26 cellular contexts compared by ENCODE assay signal in the genomic region with DNA sequence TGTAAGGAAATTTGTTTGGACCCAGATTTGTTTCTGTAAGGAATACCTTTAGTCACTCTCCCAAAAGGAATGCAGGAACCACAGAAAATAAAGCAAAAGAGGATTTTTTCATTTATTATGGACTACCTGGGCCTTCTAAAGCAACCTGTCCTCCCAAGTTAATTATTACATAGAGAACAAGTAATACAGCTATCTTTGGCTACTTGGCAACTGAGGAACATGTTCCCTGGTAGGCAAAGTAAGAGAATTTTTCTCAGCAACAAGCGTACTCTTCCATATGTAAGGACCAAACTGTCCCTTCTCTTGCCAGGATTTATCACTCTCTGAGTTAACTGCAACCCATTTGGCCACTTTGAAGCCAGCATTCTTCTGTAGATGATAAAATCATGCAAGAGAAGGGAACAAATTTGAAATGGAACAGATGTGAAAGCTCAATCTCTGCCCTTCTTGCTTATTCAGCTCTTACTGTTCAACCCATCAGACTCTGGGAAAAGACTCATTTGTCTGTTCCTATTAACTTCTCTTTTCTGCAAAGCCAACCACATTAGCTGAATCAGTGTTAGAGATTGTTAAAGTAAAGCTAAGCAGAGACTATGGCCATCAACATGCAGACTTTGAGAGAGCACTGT.
DNase-seq lines count a peak whose midpoint lies in the region; ATAC-seq and TF ChIP-seq lines count a peak whose summit lies in the region.
"Had no signal": no experiment of that assay in that cellular context is flagged by ENCODE, and none has a peak within 500 bp of the region (broad histone marks: within the 10 kb centered on the region; RNA-seq: fewer than 3 reads in every experiment).

No MANE protein-coding gene starts in this region.

- no peak overlapping the region for H3K4me3 ChIP-seq in IMR-90 (ENCODE audit: insufficient read depth, low read depth, low read length)
- peak overlapping the region; percentile 50 for H3K4me3 ChIP-seq in endocrine pancreas (ENCODE audit: control insufficient read depth, insufficient read depth, low read length)
- no peak overlapping the region for H3K4me3 ChIP-seq in H7 (ENCODE audit: insufficient read depth, low read depth, low read length)
- H3K4me3 ChIP-seq: HAP-1 had no signal

- no peak for TF ChIP-seq RAD21 in IMR-90 (IDR thresholded peaks at IDR 0.05; ENCODE audit: low read length)

- no peak overlapping the region for H3K56ac ChIP-seq in IMR-90 (ENCODE audit: extremely low read depth, insufficient read depth, low read length)

- peak overlapping the region; percentile 19; the same call in 1 of the 2 replicates for H4K5ac ChIP-seq in IMR-90 (ENCODE audit: low read depth, low read length)

- peak overlapping the region; percentile 98 for H2BK5ac ChIP-seq in IMR-90 (ENCODE audit: low read depth, low read length, poor library complexity, severe bottlenecking)

- no peak overlapping the region; the same call in 1 of the 2 replicates for H2BK20ac ChIP-seq in IMR-90 (ENCODE audit: low read depth, low read length)

- TF ChIP-seq CTCF in IMR-90 (conservative IDR thresholded peaks at IDR 0.05; ENCODE audit: low read depth, low read length): no peak

- intact Hi-C loops in IMR-90 (cut with micrococcal nuclease): loop anchor here (10.0 kb wide), 1 partner anchor 221 kb away; no protein-coding TSS in a partner anchor

- peak overlapping the region; percentile 35 for H4K91ac ChIP-seq in IMR-90 (ENCODE audit: insufficient read depth, low read depth, low read length)

- peaks cover 23% of the 10 kb centered on the region for H3K4me1 ChIP-seq in IMR-90 (ENCODE audit: control insufficient read depth, insufficient read depth, low read length)
- H3K4me1 ChIP-seq in endocrine pancreas (ENCODE audit: control insufficient read depth, insufficient read depth, low read length): peaks cover 30% of the 10 kb centered on the region

- peak overlapping the region; percentile 17 for H2BK120ac ChIP-seq in IMR-90 (ENCODE audit: low read depth, low read length)

- DNase-seq in Ammon's horn (ENCODE audit: low spot score) (peak; percentile 4), IMR-90 (no peak), memory B cell (ENCODE audit: low spot score in 2 of 2) (no peak), H7 (no peak)
- no peak for DNase-seq in activated CD4-positive, alpha-beta T cell treated with anti-CD3 and anti-CD28 coated beads, Interleukin-2, amount 50 U/mL, for 48 hours
- DNase-seq in activated naive CD8-positive, alpha-beta T cell treated with anti-CD3 and anti-CD28 coated beads for 36 hours: no peak
- DNase-seq: activated CD4-positive, alpha-beta T cell treated with anti-CD3 and anti-CD28 coated beads for 36 hours; activated naive CD4-positive, alpha-beta T cell; activated T-cell treated with anti-CD3 and anti-CD28 coated beads, Interleukin-2, amount 50 U/mL, for 4 hours; brain microvascular endothelial cell; CD4-positive, alpha-beta memory T cell; DMS 273 treated with DMSO at 0.1 percent for 48 hours; head of caudate nucleus; left colon; naive thymus-derived CD4-positive, alpha-beta T cell; NCI-H1694; NCI-H2171 treated with DMSO at 0.1 percent for 48 hours; NCI-H524 treated with DMSO at 0.1 percent for 48 hours; occipital lobe; retina; stimulated activated CD4-positive, alpha-beta T cell treated with anti-CD3 and anti-CD28 coated beads, Interleukin-4, amount 100 ng/mL, for 24 hours; stimulated activated naive CD4-positive, alpha-beta T cell had no signal

- no peaks in the 10 kb centered on the region for H3K9me3 Mint-ChIP-seq in memory B cell
- no peaks in the 10 kb centered on the region for H3K9me3 Mint-ChIP-seq in activated naive CD8-positive, alpha-beta T cell treated with anti-CD3 and anti-CD28 coated beads for 36 hours
- H3K9me3 Mint-ChIP-seq: activated T-cell treated with anti-CD3 and anti-CD28 coated beads, Interleukin-2, amount 50 U/mL, for 4 hours; CD4-positive, alpha-beta memory T cell; naive thymus-derived CD4-positive, alpha-beta T cell; T-helper 1 cell treated with Interleukin-12 subunit alpha and Interleukin-12 subunit beta and Interleukin-4 antibody, amounts not matched to agents 30 μg/mL and 1 μg/mL, for 36 hours had no signal

- POLR2A ChIA-PET in IMR-90 (lab: Charles Lee; ENCODE audit: unreplicated experiment): interaction anchor here (0.6 kb wide), 1 partner anchor 13 kb away, joined by 4 read pairs; no protein-coding TSS in a partner anchor

- H3K27ac Mint-ChIP-seq in memory B cell: peak overlapping the region; percentile 24
- H3K27ac Mint-ChIP-seq in activated naive CD8-positive, alpha-beta T cell treated with anti-CD3 and anti-CD28 coated beads for 36 hours: no peak overlapping the region
- H3K27ac Mint-ChIP-seq: activated CD4-positive, alpha-beta T cell treated with anti-CD3 and anti-CD28 coated beads for 36 hours; CD4-positive, alpha-beta memory T cell; naive thymus-derived CD4-positive, alpha-beta T cell; T-helper 1 cell treated with Interleukin-12 subunit alpha and Interleukin-12 subunit beta and Interleukin-4 antibody, amounts not matched to agents 30 μg/mL and 1 μg/mL, for 36 hours had no signal

- no peak overlapping the region for H2AK9ac ChIP-seq in IMR-90 (replicated peaks; ENCODE audit: low read depth, low read length, poor library complexity)

- peak overlapping the region; percentile 83 for H3K18ac ChIP-seq in IMR-90 (ENCODE audit: low read depth, low read length)

- H2BK15ac ChIP-seq in IMR-90 (ENCODE audit: low read depth, low read length): peak overlapping the region; percentile 23; the same call in 2 of the 3 replicates

- CTCF ChIA-PET in IMR-90 (lab: Yijun Ruan, JAX): no interaction called here

- no CpG with 5 or more reads among the region's 1 CpG for WGBS in IMR-90 (ENCODE audit: extremely low coverage in 2 of 2, insufficient read length in 1 of 2), 2 experiments

- H3K27ac ChIP-seq in IMR-90 (ENCODE audit: insufficient read depth, low read length): no peak overlapping the region
- H3K27ac ChIP-seq: brain microvascular endothelial cell had no signal

- H3K9ac ChIP-seq in IMR-90 (ENCODE audit: low read depth, low read length) (no peak overlapping the region; the same call in 1 of the 2 replicates), endocrine pancreas (ENCODE audit: control insufficient read depth, insufficient read depth, low read length) (no peak overlapping the region)

- H3K27me3 ChIP-seq in IMR-90 (ENCODE audit: control insufficient read depth, insufficient read depth, low read length) (no peaks in the 10 kb centered on the region), endocrine pancreas (ENCODE audit: control insufficient read depth, insufficient read depth, low read length) (no peaks in the 10 kb centered on the region), H7 (ENCODE audit: control insufficient read depth, insufficient read depth, low read length) (no peaks in the 10 kb centered on the region)
- H3K27me3 ChIP-seq: brain microvascular endothelial cell had no signal

- peaks cover 11% of the 10 kb centered on the region for H3K9me1 ChIP-seq in IMR-90 (ENCODE audit: insufficient read depth, low read length)

- peak overlapping the region; percentile 25 to 28; a peak in 3 of 4 replicates for H4K8ac ChIP-seq in IMR-90 (ENCODE audit: low read depth in 2 of 2, low read length in 2 of 2)

- BruUV-seq in IMR-90 (replicated peaks; lab: Mats Ljungman, UMichigan): no TSS peak

- in situ Hi-C loops in IMR-90 (cut with MboI; ENCODE audit: low sequenced_read_pairs): no loop called here

- H3K4ac ChIP-seq in IMR-90 (ENCODE audit: low read depth, low read length): peak overlapping the region; percentile 31; the same call in 1 of the 2 replicates

- peaks cover 9% of the 10 kb centered on the region for H3K36me3 ChIP-seq in IMR-90 (ENCODE audit: control insufficient read depth, insufficient read depth, low read length)
- no peaks in the 10 kb centered on the region for H3K36me3 ChIP-seq in endocrine pancreas (ENCODE audit: control insufficient read depth, insufficient read depth, low read length)
- peaks cover 5% of the 10 kb centered on the region for H3K36me3 ChIP-seq in H7 (replicated peaks; ENCODE audit: control insufficient read depth, insufficient read depth, low read length)
- H3K36me3 ChIP-seq: brain microvascular endothelial cell, HAP-1 had no signal

- ATAC-seq in IMR-90 (ENCODE audit: low read depth): no peak
- ATAC-seq in memory B cell (ENCODE audit: low read depth): no peak
- no peak for ATAC-seq in HG02981 (IDR thresholded peaks at IDR 0.05; ENCODE audit: unreplicated experiment)
- ATAC-seq: activated CD4-positive, alpha-beta T cell treated with anti-CD3 and anti-CD28 coated beads for 36 hours; activated T-cell treated with anti-CD3 and anti-CD28 coated beads, Interleukin-2, amount 50 U/mL, for 4 hours; left colon; naive thymus-derived CD4-positive, alpha-beta T cell had no signal

- dilution Hi-C loops in IMR-90 (cut with HindIII; ENCODE audit: low sequenced_read_pairs, unreplicated experiment): no loop called here

- no peak overlapping the region for H3K4me3 Mint-ChIP-seq in memory B cell
- H3K4me3 Mint-ChIP-seq in activated naive CD8-positive, alpha-beta T cell treated with anti-CD3 and anti-CD28 coated beads for 36 hours: no peak overlapping the region
- H3K4me3 Mint-ChIP-seq: activated CD4-positive, alpha-beta T cell treated with anti-CD3 and anti-CD28 coated beads for 36 hours; activated T-cell treated with anti-CD3 and anti-CD28 coated beads, Interleukin-2, amount 50 U/mL, for 4 hours; CD4-positive, alpha-beta memory T cell; naive thymus-derived CD4-positive, alpha-beta T cell; T-helper 1 cell treated with Interleukin-12 subunit alpha and Interleukin-12 subunit beta and Interleukin-4 antibody, amounts not matched to agents 30 μg/mL and 1 μg/mL, for 36 hours had no signal

- no peaks in the 10 kb centered on the region for H4K20me1 ChIP-seq in IMR-90 (ENCODE audit: insufficient read depth, low read length)

- peaks cover 3% of the 10 kb centered on the region for H3K36me3 Mint-ChIP-seq in memory B cell
- H3K36me3 Mint-ChIP-seq in activated naive CD8-positive, alpha-beta T cell treated with anti-CD3 and anti-CD28 coated beads for 36 hours: peaks cover 7% of the 10 kb centered on the region

- TF ChIP-seq POLR2A in IMR-90 (IDR thresholded peaks at IDR 0.05; ENCODE audit: low read depth, low read length): no peak

- peaks cover 4 to 30% of the 10 kb centered on the region in 2 experiments for H3K79me1 ChIP-seq in IMR-90 (ENCODE audit: low read depth in 1 of 2, low read length in 2 of 2)

- no peak overlapping the region for H3K4me2 ChIP-seq in IMR-90 (ENCODE audit: low read depth, low read length)

- H3K4me1 Mint-ChIP-seq in memory B cell: peaks cover 13% of the 10 kb centered on the region
- peaks cover 12% of the 10 kb centered on the region for H3K4me1 Mint-ChIP-seq in activated naive CD8-positive, alpha-beta T cell treated with anti-CD3 and anti-CD28 coated beads for 36 hours

- no peaks in the 10 kb centered on the region for H3K27me3 Mint-ChIP-seq in memory B cell
- no peaks in the 10 kb centered on the region for H3K27me3 Mint-ChIP-seq in activated naive CD8-positive, alpha-beta T cell treated with anti-CD3 and anti-CD28 coated beads for 36 hours
- H3K27me3 Mint-ChIP-seq: activated CD4-positive, alpha-beta T cell treated with anti-CD3 and anti-CD28 coated beads for 36 hours; CD4-positive, alpha-beta memory T cell; naive thymus-derived CD4-positive, alpha-beta T cell had no signal

- H2AFZ ChIP-seq in IMR-90 (replicated peaks; ENCODE audit: low read length, poor library complexity): no peak overlapping the region

- peak overlapping the region; percentile 3; the same call in 1 of the 2 replicates for H3K14ac ChIP-seq in IMR-90 (replicated peaks; ENCODE audit: low read depth, low read length)

- H3K9me3 ChIP-seq in IMR-90 (ENCODE audit: control insufficient read depth, insufficient read depth, low read length) (no peaks in the 10 kb centered on the region), endocrine pancreas (ENCODE audit: control insufficient read depth, low read length) (no peaks in the 10 kb centered on the region)
- H3K9me3 ChIP-seq: HAP-1 had no signal

- 0 out of 2 replicates have a peak overlapping the region, but pooled peaks have one; percentile 10 for H3K23ac ChIP-seq in IMR-90 (ENCODE audit: low read depth, low read length)

- H2AK5ac ChIP-seq in IMR-90 (ENCODE audit: low read depth, low read length): no peak overlapping the region
